In the genomic region with DNA sequence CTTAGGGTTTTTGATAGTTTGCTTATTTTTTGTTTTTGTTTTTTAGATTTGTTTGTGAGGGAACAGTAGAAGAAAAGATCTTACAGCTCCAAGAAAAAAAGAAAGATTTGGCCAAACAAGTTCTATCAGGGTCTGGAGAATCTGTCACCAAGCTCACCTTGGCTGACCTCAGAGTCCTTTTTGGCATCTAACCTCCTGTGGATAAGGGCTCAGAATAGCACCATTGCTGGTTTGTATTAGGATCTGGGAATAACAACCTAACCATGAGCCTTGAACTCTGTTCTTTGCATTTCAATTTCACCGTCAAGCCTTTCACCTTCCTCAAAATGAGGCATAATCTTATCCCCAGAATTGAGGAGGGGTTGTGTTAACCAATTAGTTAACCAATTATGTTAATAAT, we compare ENCODE assay signal across 22 cellular contexts. TPM values are rescaled to one million over a fixed set of nuclear protein-coding genes. Genes with fewer than 3 reads are reported as not detected.
A peak's percentile ranks its signal among the peaks of the same experiment; 100 is the strongest.
DNase-seq lines count a peak whose midpoint lies in the region; ATAC-seq lines count a peak whose summit lies in the region.
"Had no signal": no experiment of that assay in that cellular context is flagged by ENCODE, and none has a peak within 500 bp of the region (broad histone marks: within the 10 kb centered on the region; RNA-seq: fewer than 3 reads in every experiment).

No MANE protein-coding gene starts in this region.

- H3K27me3 ChIP-seq in right cardiac atrium (ENCODE audit: control insufficient read depth, insufficient read depth), result no peaks in the 10 kb centered on the region
- H3K27me3 ChIP-seq: BE2C, BLaER1 had no signal

- ATAC-seq in Right ventricle myocardium superior (ENCODE audit: poor library complexity), result peak; percentile 79
- ATAC-seq in right cardiac atrium, result no peak
- ATAC-seq in left ventricle myocardium superior, result peak; percentile 79
- ATAC-seq: GM12878 had no signal

- 71% methylated on average over 1 of the region's 1 CpG for WGBS in right cardiac atrium

- H3K4me1 ChIP-seq in right cardiac atrium (ENCODE audit: control insufficient read depth, insufficient read depth, low read length), result no peaks in the 10 kb centered on the region
- H3K4me1 ChIP-seq: BLaER1 had no signal

- H3K4me3 ChIP-seq in right cardiac atrium (ENCODE audit: low read length), result no peak overlapping the region
- H3K4me3 ChIP-seq: BLaER1, GM12878 had no signal

- no peak for DNase-seq in Right ventricle myocardium superior
- DNase-seq in right cardiac atrium, result no peak
- no peak for DNase-seq in left ventricle myocardium superior
- DNase-seq in cardiac septum (ENCODE audit: low spot score), result no peak
- no peak for DNase-seq in OCI-M2 (lab: John Stamatoyannopoulos, UW; ENCODE audit: unreplicated experiment)
- DNase-seq: 8988T; ACHN; BE2C; C1 segment of cervical spinal cord; CD4-positive, alpha-beta memory T cell; CD4-positive, CD25-positive, alpha-beta regulatory T cell; CD8-positive, alpha-beta memory T cell; COR-L47; DMS 273 treated with DMSO at 0.1 percent for 48 hours; DMS153; DMS53; DMS79; DND-41; EL; GDM1 had no signal

- no peak overlapping the region for H3K27ac ChIP-seq in right cardiac atrium (ENCODE audit: low read length)
- H3K27ac ChIP-seq: BLaER1 had no signal

- intact Hi-C loops in Right ventricle myocardium superior (cut with DNase I) (no loop called here), right cardiac atrium (cut with DNase I) (no loop called here), left ventricle myocardium superior (cut with micrococcal nuclease) (no loop called here), cardiac septum (cut with DNase I) (no loop called here)

- H3K9me3 ChIP-seq in right cardiac atrium (ENCODE audit: control insufficient read depth, low read length), result no peaks in the 10 kb centered on the region
- H3K9me3 ChIP-seq: BE2C, BLaER1 had no signal

RNA-seq across cellular contexts. Expression of a gene that starts 20.2 kb away (rescaled TPM):
- total RNA-seq in Right ventricle myocardium superior (16.4 TPM), right cardiac atrium (10 to 100 TPM in 3 of 4 donors, 1 to 10 TPM in 1; 8.9 to 21.9 (median 18.6) TPM), left ventricle myocardium superior (15.3 TPM), cardiac septum (8.9 TPM)
- 11.5 TPM for polyA plus RNA-seq in right cardiac atrium

RNA-seq across cellular contexts. Expression of a gene that starts 41.2 kb away (rescaled TPM):
- total RNA-seq in Right ventricle myocardium superior (4.3 TPM), right cardiac atrium (10 to 100 TPM in 1 of 4 donors, 1 to 10 TPM in 3; 8.7 to 10.6 (median 9.2) TPM), left ventricle myocardium superior (6.7 TPM), cardiac septum (9.4 TPM)
- 2.1 TPM for polyA plus RNA-seq in right cardiac atrium

Comparison
In these comparisons a context has a peak if more than half of its experiments do, and no peak if none do; other contexts are left out.
1. ATAC-seq: peak in Right ventricle myocardium superior (single experiment) and left ventricle myocardium superior (single experiment); none in right cardiac atrium (0 of 2).